1 cellular context compared by ENCODE assay signal in the genomic region with DNA sequence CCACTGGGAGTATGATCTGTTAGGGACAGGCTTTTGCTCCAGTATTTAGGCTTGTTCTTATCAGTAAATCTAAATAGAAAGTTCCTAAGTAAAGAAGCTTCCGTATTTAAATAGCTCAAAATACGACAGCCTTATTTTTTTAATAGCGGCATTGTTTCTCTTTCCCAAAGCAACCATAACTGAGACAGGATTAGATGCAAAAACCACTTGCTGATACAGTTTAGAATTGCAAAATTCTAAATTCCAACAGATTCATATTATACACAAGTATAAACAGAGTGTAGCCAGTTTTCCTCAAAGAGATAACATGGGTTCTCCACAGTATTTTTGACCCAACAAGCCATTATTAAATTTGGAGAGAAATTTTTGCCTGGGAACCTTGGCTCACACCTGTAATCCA.
TF ChIP-seq lines count a peak whose summit lies in the region.

No MANE protein-coding gene starts in this region.

TF ChIP-seq in IMR-90, 13 proteins besides CTCF, POLR2A, EP300 and RAD21 (continued from another document):
- no peak for TF ChIP-seq CEBPB (IDR thresholded peaks at IDR 0.05; ENCODE audit: low read depth, low read length)
